In the genomic region with DNA sequence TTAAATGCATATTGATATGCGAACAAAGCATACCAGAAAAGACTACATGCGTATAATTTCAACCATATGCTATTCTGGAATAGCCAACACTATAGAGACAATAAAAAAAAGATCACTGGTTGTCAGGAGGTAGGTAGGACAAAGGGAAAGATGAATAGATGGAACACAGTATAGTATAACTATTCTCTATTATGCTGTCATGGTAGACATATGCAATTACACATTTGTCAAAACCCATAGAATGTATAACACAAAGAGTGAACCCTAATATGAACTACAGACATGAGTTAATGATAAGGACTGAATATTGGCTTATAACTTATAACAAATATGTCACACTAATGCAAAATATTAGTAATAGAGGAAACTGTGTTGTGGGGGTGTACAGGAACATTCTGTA, we compare ENCODE assay signal across 4 cellular contexts.
"Had no signal": no experiment of that assay in that cellular context is flagged by ENCODE, and none has a peak within 500 bp of the region (broad histone marks: within the 10 kb centered on the region; RNA-seq: fewer than 3 reads in every experiment).

No MANE protein-coding gene starts in this region.

- H3K4me3 ChIP-seq: K562 had no signal

- H3K4me2 ChIP-seq: KMS-11 had no signal

- H3K27ac ChIP-seq: HL-60, KMS-11 had no signal

- H3K9ac ChIP-seq: KMS-11 had no signal

- ATAC-seq: HepG2, K562 had no signal
